Comparison of ENCODE assay signal across 27 cellular contexts in the genomic region with DNA sequence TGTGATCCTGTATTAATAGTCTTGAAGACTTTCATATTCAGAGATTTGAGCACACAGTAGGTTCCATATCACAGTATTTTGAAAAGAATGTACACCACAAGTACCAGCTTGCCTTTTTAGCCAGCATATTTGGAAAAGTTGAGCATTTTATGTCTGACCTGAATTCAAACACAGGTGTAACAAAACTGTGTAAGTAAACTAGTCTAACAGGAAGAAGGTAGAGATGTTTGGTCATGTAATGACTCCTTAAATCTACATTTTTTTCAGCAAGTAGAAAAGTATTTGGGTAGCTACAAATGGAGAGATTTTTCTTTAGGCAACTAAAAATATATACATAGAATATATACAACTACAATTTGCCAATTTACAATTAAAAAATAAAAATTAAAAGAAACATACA. TPM values are rescaled to one million over a fixed set of nuclear protein-coding genes. Genes with fewer than 3 reads are reported as not detected.
DNase-seq lines count a peak whose midpoint lies in the region; ATAC-seq, FAIRE-seq and TF ChIP-seq lines count a peak whose summit lies in the region.
"Had no signal": no experiment of that assay in that cellular context is flagged by ENCODE, and none has a peak within 500 bp of the region (broad histone marks: within the 10 kb centered on the region; RNA-seq: fewer than 3 reads in every experiment).

No MANE protein-coding gene starts in this region.

- no peaks in the 10 kb centered on the region for H3K27me3 Mint-ChIP-seq in CD4-positive, alpha-beta T cell
- no peaks in the 10 kb centered on the region for H3K27me3 Mint-ChIP-seq in activated T-helper 2 cell treated with anti-CD3 and anti-CD28 coated beads, Interferon-gamma antibody, Interleukin-2, Interleukin-4, amounts not matched to agents 10 μg/mL and 5 μg/mL and 100 μg/mL, durations not matched to agents 14 hours and 24 hours and 36 hours (ENCODE audit: low read depth)
- H3K27me3 Mint-ChIP-seq: memory B cell had no signal

- ATAC-seq in CD4-positive, alpha-beta T cell (ENCODE audit: poor library complexity): no peak
- ATAC-seq in lower lobe of right lung (no peak), HG03280 (IDR thresholded peaks at IDR 0.05; ENCODE audit: unreplicated experiment) (no peak)
- ATAC-seq: left lobe of liver, pancreas had no signal

- H3K9me3 ChIP-seq in CD4-positive, alpha-beta T cell (ENCODE audit: control insufficient read depth, low read length): no peaks in the 10 kb centered on the region
- H3K9me3 ChIP-seq in lower lobe of right lung: no peaks in the 10 kb centered on the region
- H3K9me3 ChIP-seq: pancreas, upper lobe of left lung had no signal

- intact Hi-C loops in CD4-positive, alpha-beta T cell (cut with DNase I, micrococcal nuclease): loop anchor here in 1 of 2 experiments (10.0 kb wide), 1 partner anchor 46 kb away; no protein-coding TSS in a partner anchor
- intact Hi-C loops in lower lobe of right lung (cut with DNase I): loop anchor here (10.0 kb wide), 1 partner anchor 46 kb away; no protein-coding TSS in a partner anchor
- intact Hi-C loops in activated T-helper 2 cell treated with anti-CD3 and anti-CD28 coated beads, Interferon-gamma antibody, Interleukin-2, Interleukin-4, amounts not matched to agents 10 μg/mL and 5 μg/mL and 100 μg/mL, durations not matched to agents 14 hours and 24 hours and 36 hours (cut with micrococcal nuclease): loop anchor here (10.0 kb wide), 2 partner anchors 46 to 386 kb away; partner anchors contain the start of gene CCDC9

- peaks cover 57% of the 10 kb centered on the region for H3K4me1 ChIP-seq in lower lobe of right lung

- H3K4me3 Mint-ChIP-seq in CD4-positive, alpha-beta T cell: no peak overlapping the region
- no peak overlapping the region for H3K4me3 Mint-ChIP-seq in activated T-helper 2 cell treated with anti-CD3 and anti-CD28 coated beads, Interferon-gamma antibody, Interleukin-2, Interleukin-4, amounts not matched to agents 10 μg/mL and 5 μg/mL and 100 μg/mL, durations not matched to agents 14 hours and 24 hours and 36 hours (ENCODE audit: low read depth)
- H3K4me3 Mint-ChIP-seq: CD14-positive monocyte; memory B cell; T-helper 1 cell treated with Interleukin-12 subunit alpha and Interleukin-12 subunit beta and Interleukin-4 antibody, amounts not matched to agents 30 μg/mL and 1 μg/mL, for 36 hours had no signal

- no peak for TF ChIP-seq CTCF in CD4-positive, alpha-beta T cell (IDR thresholded peaks at IDR 0.05)
- TF ChIP-seq CTCF in VCaP (conservative IDR thresholded peaks at IDR 0.05) (no peak), lower lobe of right lung (IDR thresholded peaks at IDR 0.05) (no peak)

- peaks cover 14% of the 10 kb centered on the region for H3K4me1 Mint-ChIP-seq in CD4-positive, alpha-beta T cell (ENCODE audit: low read depth)
- peaks cover 31% of the 10 kb centered on the region for H3K4me1 Mint-ChIP-seq in activated T-helper 2 cell treated with anti-CD3 and anti-CD28 coated beads, Interferon-gamma antibody, Interleukin-2, Interleukin-4, amounts not matched to agents 10 μg/mL and 5 μg/mL and 100 μg/mL, durations not matched to agents 14 hours and 24 hours and 36 hours (ENCODE audit: low read depth)

- peak; percentile 51 for FAIRE-seq in G401.6 (lab: Jason Lieb, UNC)
- FAIRE-seq: colon, GM12892, pancreas, TTC549 had no signal

- H3K36me3 Mint-ChIP-seq in CD4-positive, alpha-beta T cell (ENCODE audit: low read depth): no peaks in the 10 kb centered on the region
- H3K36me3 Mint-ChIP-seq in activated T-helper 2 cell treated with anti-CD3 and anti-CD28 coated beads, Interferon-gamma antibody, Interleukin-2, Interleukin-4, amounts not matched to agents 10 μg/mL and 5 μg/mL and 100 μg/mL, durations not matched to agents 14 hours and 24 hours and 36 hours (ENCODE audit: low read depth): peaks cover 15% of the 10 kb centered on the region
- H3K36me3 Mint-ChIP-seq: memory B cell had no signal

- peak overlapping the region; percentile 5 for H3K27ac Mint-ChIP-seq in CD4-positive, alpha-beta T cell
- no peak overlapping the region for H3K27ac Mint-ChIP-seq in activated T-helper 2 cell treated with anti-CD3 and anti-CD28 coated beads, Interferon-gamma antibody, Interleukin-2, Interleukin-4, amounts not matched to agents 10 μg/mL and 5 μg/mL and 100 μg/mL, durations not matched to agents 14 hours and 24 hours and 36 hours
- H3K27ac Mint-ChIP-seq: memory B cell; T-helper 1 cell treated with Interleukin-12 subunit alpha and Interleukin-12 subunit beta and Interleukin-4 antibody, amounts not matched to agents 30 μg/mL and 1 μg/mL, for 36 hours had no signal

- CTCF ChIA-PET in CD4-positive, alpha-beta T cell (lab: Charles Lee): interaction anchor here (0.6 to 1.2 kb wide), 2 partner anchors 35 to 60 kb away, joined by 3 to 4 read pairs; no protein-coding TSS in a partner anchor

- H3K4me3 ChIP-seq in lower lobe of right lung: no peak overlapping the region
- H3K4me3 ChIP-seq: pancreas, skin epidermis, upper lobe of left lung had no signal

- no peaks in the 10 kb centered on the region for H3K27me3 ChIP-seq in CD4-positive, alpha-beta T cell (ENCODE audit: control insufficient read depth, insufficient read depth, low read length)
- H3K27me3 ChIP-seq in lower lobe of right lung (ENCODE audit: low read depth): no peaks in the 10 kb centered on the region
- H3K27me3 ChIP-seq: pancreas, upper lobe of left lung had no signal

- POLR2A ChIA-PET in CD4-positive, alpha-beta T cell (lab: Charles Lee): no interaction called here

- H3K27ac ChIP-seq in CD4-positive, alpha-beta T cell (ENCODE audit: low read depth, low read length): no peak overlapping the region
- H3K27ac ChIP-seq in VCaP (peak overlapping the region; percentile 99), lower lobe of right lung (peak overlapping the region; percentile 6)
- H3K27ac ChIP-seq: pancreas, skin epidermis had no signal

- H3K36me3 ChIP-seq in lower lobe of right lung: no peaks in the 10 kb centered on the region
- H3K36me3 ChIP-seq: pancreas, upper lobe of left lung had no signal

- no peaks in the 10 kb centered on the region for H3K9me3 Mint-ChIP-seq in CD4-positive, alpha-beta T cell
- H3K9me3 Mint-ChIP-seq in activated T-helper 2 cell treated with anti-CD3 and anti-CD28 coated beads, Interferon-gamma antibody, Interleukin-2, Interleukin-4, amounts not matched to agents 10 μg/mL and 5 μg/mL and 100 μg/mL, durations not matched to agents 14 hours and 24 hours and 36 hours: no peaks in the 10 kb centered on the region
- H3K9me3 Mint-ChIP-seq: memory B cell; neural crest cell; T-helper 1 cell treated with Interleukin-12 subunit alpha and Interleukin-12 subunit beta and Interleukin-4 antibody, amounts not matched to agents 30 μg/mL and 1 μg/mL, for 36 hours had no signal

- no peak for DNase-seq in CD4-positive, alpha-beta T cell
- DNase-seq in lower lobe of right lung: no peak
- no peak for DNase-seq in NCI-H510A (lab: John Stamatoyannopoulos, UW)
- no peak for DNase-seq in activated T-helper 2 cell treated with anti-CD3 and anti-CD28 coated beads, Interferon-gamma antibody, Interleukin-2, Interleukin-4, amounts not matched to agents 10 μg/mL and 5 μg/mL and 100 μg/mL, durations not matched to agents 14 hours and 24 hours and 36 hours (ENCODE audit: low spot score)
- DNase-seq: activated CD4-positive, alpha-beta T cell treated with anti-CD3 and anti-CD28 coated beads, Interleukin-2, amount 50 U/mL, for 48 hours; activated CD4-positive, CD25-positive, alpha-beta regulatory T cell treated with anti-CD3 and anti-CD28 coated beads, Interleukin-2, amount 50 U/mL, for 72 hours; activated naive CD4-positive, alpha-beta T cell treated with anti-CD3 and anti-CD28 coated beads, Interleukin-2, amount 50 U/mL, for 16 hours; DMS 273 treated with DMSO at 0.1 percent for 48 hours; Kasumi-1; NCI-H146; NCI-H774; pancreas; retina; stimulated activated naive CD4-positive, alpha-beta T cell; upper lobe of left lung had no signal

RNA-seq across cellular contexts. Expression of gene ARHGAP35, which starts 7.6 kb away (rescaled TPM):
- 10 to 100 TPM; 15.7 to 16.1 TPM for total RNA-seq in CD4-positive, alpha-beta T cell
- total RNA-seq in lower lobe of right lung: 61.6 TPM
- 25.5 and 28.5 TPM in 2 replicates for total RNA-seq in activated T-helper 2 cell treated with anti-CD3 and anti-CD28 coated beads, Interferon-gamma antibody, Interleukin-2, Interleukin-4, amounts not matched to agents 10 μg/mL and 5 μg/mL and 100 μg/mL, durations not matched to agents 14 hours and 24 hours and 36 hours

RNA-seq across cellular contexts. Expression of gene AP2S1, which starts 17.8 kb away (rescaled TPM):
- 10 to 100 TPM; 24.5 to 26.9 TPM for total RNA-seq in CD4-positive, alpha-beta T cell
- 120 TPM for total RNA-seq in lower lobe of right lung
- 94.0 and 102 TPM in 2 replicates for total RNA-seq in activated T-helper 2 cell treated with anti-CD3 and anti-CD28 coated beads, Interferon-gamma antibody, Interleukin-2, Interleukin-4, amounts not matched to agents 10 μg/mL and 5 μg/mL and 100 μg/mL, durations not matched to agents 14 hours and 24 hours and 36 hours
